ENCODE assay signal across 13 cellular contexts in genomic region chrX:96407501-96407900, GRCh38.
DNase-seq lines count a peak whose midpoint lies in the region; ATAC-seq and TF ChIP-seq lines count a peak whose summit lies in the region.
"Had no signal": no experiment of that assay in that cellular context is flagged by ENCODE, and none has a peak within 500 bp of the region (broad histone marks: within the 10 kb centered on the region; RNA-seq: fewer than 3 reads in every experiment).

No MANE protein-coding gene starts in this region.

- H3K4me1 ChIP-seq in Caco-2, result peaks cover 27% of the 10 kb centered on the region

- H3K27ac Mint-ChIP-seq in Caco-2 (ENCODE audit: unreplicated experiment), result peak overlapping the region; percentile 81

- TF ChIP-seq CTCF in Caco-2 (IDR thresholded peaks at IDR 0.05; ENCODE audit: insufficient read depth in 1 of 2, low read depth in 1 of 2, low read length in 1 of 2, severe bottlenecking in 1 of 2, unreplicated experiment in 1 of 2) (no peak), dorsolateral prefrontal cortex (IDR thresholded peaks at IDR 0.05 in 54 of 56, conservative IDR thresholded peaks at IDR 0.05 in 2 of 56; ENCODE audit: low read depth in 1 of 56, partially characterized antibody in 56 of 56) (no peak)

- H3K9me3 ChIP-seq in Caco-2, result no peaks in the 10 kb centered on the region
- H3K9me3 ChIP-seq: neutrophil, SJSA1 had no signal

- no peaks in the 10 kb centered on the region for H3K27me3 ChIP-seq in Caco-2 (replicated peaks; ENCODE audit: control insufficient read depth, insufficient read depth, low read length)
- H3K27me3 ChIP-seq in dorsolateral prefrontal cortex, result peaks cover 0 to 71% (median 19%) of the 10 kb centered on the region in 45 donors
- H3K27me3 ChIP-seq: cardiac muscle cell, neutrophil, SJSA1 had no signal

- peak in 1 of 2 experiments; percentile 23 for DNase-seq in Caco-2
- DNase-seq in RPMI7951 (ENCODE audit: low read depth), result peak; percentile 37
- DNase-seq in fibroblast of the conjunctiva (ENCODE audit: low read depth), result peak; percentile 46
- DNase-seq in renal cortical epithelial cell (ENCODE audit: low read depth), result peak; percentile 60
- DNase-seq in stimulated activated CD4-positive, alpha-beta T cell treated with anti-CD3 and anti-CD28 coated beads, Interleukin-4, amount 100 ng/mL, for 1 hour, result no peak
- no peak for DNase-seq in NCI-H526 (lab: John Stamatoyannopoulos, UW)
- no peak for DNase-seq in dorsolateral prefrontal cortex
- DNase-seq: activated CD4-positive, alpha-beta T cell treated with anti-CD3 and anti-CD28 coated beads, Interleukin-2, amount 50 U/mL, for 48 hours; NCI-H187 treated with DMSO at 0.1 percent for 48 hours had no signal

- peaks cover 14% of the 10 kb centered on the region for H3K4me1 Mint-ChIP-seq in Caco-2 (ENCODE audit: low read depth, unreplicated experiment)

- H3K27ac ChIP-seq in dorsolateral prefrontal cortex, result no peak overlapping the region
- H3K27ac ChIP-seq: cardiac muscle cell, neutrophil, SJSA1 had no signal

- POLR2A ChIA-PET in Caco-2 (lab: Charles Lee), result no interaction called here

- H3K9me3 Mint-ChIP-seq in Caco-2 (ENCODE audit: unreplicated experiment), result no peaks in the 10 kb centered on the region

- no peak for ATAC-seq in HG02588 (IDR thresholded peaks at IDR 0.05; ENCODE audit: unreplicated experiment)

- H3K36me3 Mint-ChIP-seq in Caco-2 (ENCODE audit: insufficient read depth, unreplicated experiment), result peaks cover 7% of the 10 kb centered on the region

- H3K4me3 ChIP-seq in Caco-2 (ENCODE audit: low read depth, low read length) (no peak overlapping the region), dorsolateral prefrontal cortex (no peak overlapping the region)
- H3K4me3 ChIP-seq: cardiac muscle cell, SJSA1 had no signal

- CTCF ChIA-PET in Caco-2 (lab: Charles Lee), result no interaction called here

- intact Hi-C loops in Caco-2 (cut with micrococcal nuclease; ENCODE audit: unreplicated experiment) (loop anchor here (2.0 to 5.0 kb wide), 2 partner anchors 35 kb away; no protein-coding TSS in a partner anchor), dorsolateral prefrontal cortex (cut with DNase I) (no loop called here)

- BruUV-seq in Caco-2 (replicated peaks; lab: Mats Ljungman, UMichigan), result no TSS peak

- H3K4me3 Mint-ChIP-seq in Caco-2 (ENCODE audit: unreplicated experiment), result peak overlapping the region; percentile 44

- H3K27me3 Mint-ChIP-seq in Caco-2 (ENCODE audit: insufficient read depth, unreplicated experiment), result no peaks in the 10 kb centered on the region

- no peaks in the 10 kb centered on the region for H3K36me3 ChIP-seq in Caco-2 (ENCODE audit: control insufficient read depth, insufficient read depth, low read length)
- H3K36me3 ChIP-seq: cardiac muscle cell, neutrophil, SJSA1 had no signal

Comparison
In these comparisons a context has a peak if more than half of its experiments do, and no peak if none do; other contexts are left out.
1. DNase-seq: peak in RPMI7951 (single experiment), fibroblast of the conjunctiva (single experiment) and renal cortical epithelial cell (single experiment); none in stimulated activated CD4-positive, alpha-beta T cell treated with anti-CD3 and anti-CD28 coated beads, Interleukin-4, amount 100 ng/mL, for 1 hour (single experiment), NCI-H526 (0 of 2) and dorsolateral prefrontal cortex (0 of 10).